11 cellular contexts compared by ENCODE assay signal in the genomic region with DNA sequence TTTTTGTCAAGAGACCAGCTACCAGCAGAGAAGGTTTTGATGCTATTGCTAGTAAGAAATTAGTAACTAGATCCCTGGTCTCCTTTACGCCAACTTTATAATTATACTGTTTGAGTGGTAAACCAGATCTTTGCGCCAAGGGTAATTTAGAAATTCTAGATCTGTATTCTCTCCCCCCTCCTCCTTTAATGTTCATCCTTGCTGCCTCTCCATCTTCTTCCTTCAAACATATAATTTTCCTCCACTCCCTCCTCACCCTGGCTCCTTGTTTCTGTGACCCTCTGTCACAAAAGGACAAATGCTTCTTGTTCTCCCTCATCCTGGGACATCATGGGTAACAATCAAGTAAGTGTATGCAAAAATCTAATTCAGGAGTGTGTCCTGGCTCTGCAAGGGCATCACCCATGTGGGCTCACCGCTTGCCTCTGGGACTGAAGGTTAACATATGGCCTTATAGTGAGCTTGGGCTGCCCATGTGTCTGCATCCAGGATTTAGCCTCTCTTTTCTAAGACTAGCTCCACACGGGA.
"Had no signal": no experiment of that assay in that cellular context is flagged by ENCODE, and none has a peak within 500 bp of the region (broad histone marks: within the 10 kb centered on the region; RNA-seq: fewer than 3 reads in every experiment).

No MANE protein-coding gene starts in this region.

- DNase-seq: activated CD4-positive, alpha-beta T cell treated with anti-CD3 and anti-CD28 coated beads, Interleukin-2, amount 50 U/mL, for 4 hours; activated gamma-delta T cell; colonic mucosa; foreskin keratinocyte; hypothalamus; islet precursor cell; psoas muscle; right cardiac atrium; stimulated activated naive CD8-positive, alpha-beta T cell treated with anti-CD3 and anti-CD28 coated beads, Interleukin-15, Interleukin-2, amounts not matched to agents 100 U/mL and 50 U/mL, for 24 hours; T-helper 17 cell; WERI-Rb-1 had no signal

- ATAC-seq: foreskin keratinocyte; psoas muscle; stimulated activated naive CD8-positive, alpha-beta T cell treated with anti-CD3 and anti-CD28 coated beads, Interleukin-15, Interleukin-2, amounts not matched to agents 100 U/mL and 50 U/mL, for 24 hours; T-helper 17 cell had no signal
